9 cellular contexts compared by ENCODE assay signal in genomic region chr3:177673105-177673804, GRCh38.
A peak's percentile ranks its signal among the peaks of the same experiment; 100 is the strongest.
DNase-seq lines count a peak whose midpoint lies in the region; ATAC-seq and TF ChIP-seq lines count a peak whose summit lies in the region.
"Had no signal": no experiment of that assay in that cellular context is flagged by ENCODE, and none has a peak within 500 bp of the region (broad histone marks: within the 10 kb centered on the region; RNA-seq: fewer than 3 reads in every experiment).

No MANE protein-coding gene starts in this region.

- no peaks in the 10 kb centered on the region for H3K9me3 ChIP-seq in SK-N-MC (ENCODE audit: low read depth, low read length)

- peak overlapping the region; percentile 30 for H3K4me3 ChIP-seq in SK-N-MC
- H3K4me3 ChIP-seq in fibroblast of mammary gland (ENCODE audit: control insufficient read depth, low read depth, low read length): no peak overlapping the region

- no peak overlapping the region for H3K9ac ChIP-seq in SK-N-MC (ENCODE audit: insufficient read length)

- ATAC-seq in GM21619 (IDR thresholded peaks at IDR 0.05; ENCODE audit: unreplicated experiment): no peak
- no peak for ATAC-seq in GM19455 (IDR thresholded peaks at IDR 0.05; ENCODE audit: unreplicated experiment)

- DNase-seq in COR-L47 (lab: John Stamatoyannopoulos, UW) (peak; percentile 25), SK-N-MC (ENCODE audit: low read depth, low spot score) (no peak), fibroblast of mammary gland (ENCODE audit: low read depth) (peak; percentile 92), non-pigmented ciliary epithelial cell (ENCODE audit: low read depth) (peak; percentile 80), NCI-H128 (lab: John Stamatoyannopoulos, UW; ENCODE audit: unreplicated experiment) (no peak)
- DNase-seq in activated CD4-positive, alpha-beta T cell treated with anti-CD3 and anti-CD28 coated beads, Interleukin-2, amount 50 U/mL, for 4 hours: no peak
- DNase-seq: NCI-H187 treated with DMSO at 0.1 percent for 48 hours had no signal

- H3K27ac ChIP-seq in SK-N-MC: peak overlapping the region; percentile 37

- no peaks in the 10 kb centered on the region for H3K36me3 ChIP-seq in SK-N-MC (ENCODE audit: insufficient read depth, low read length)

- TF ChIP-seq CTCF in fibroblast of mammary gland (conservative IDR thresholded peaks at IDR 0.05; ENCODE audit: control insufficient read depth, insufficient read depth, low read depth, low read length): no peak

Comparison
In these comparisons a context has a peak if more than half of its experiments do, and no peak if none do; other contexts are left out.
1. DNase-seq: peak in COR-L47 (single experiment), fibroblast of mammary gland (single experiment) and non-pigmented ciliary epithelial cell (single experiment); none in SK-N-MC (single experiment), NCI-H128 (single experiment) and activated CD4-positive, alpha-beta T cell treated with anti-CD3 and anti-CD28 coated beads, Interleukin-2, amount 50 U/mL, for 4 hours (0 of 2).